ENCODE assay signal across 8 cellular contexts in genomic region chr12:66861157-66861750, GRCh38.
DNase-seq lines count a peak whose midpoint lies in the region; ATAC-seq and TF ChIP-seq lines count a peak whose summit lies in the region.

No MANE protein-coding gene starts in this region.

- H3K9me3 ChIP-seq in AG04450 (ENCODE audit: control insufficient read depth, insufficient read depth, low read length) = no peaks in the 10 kb centered on the region
- H3K9me3 ChIP-seq in OCI-LY7 (ENCODE audit: low read length) = no peaks in the 10 kb centered on the region
- H3K9me3 ChIP-seq in osteoblast (ENCODE audit: low read depth, low read length) = no peaks in the 10 kb centered on the region
- no peaks in the 10 kb centered on the region for H3K9me3 ChIP-seq in tibial nerve

- H3K27ac Mint-ChIP-seq in activated T-helper 1 cell treated with anti-CD3 and anti-CD28 coated beads, Interleukin-12 subunit alpha, Interleukin-12 subunit beta, Interleukin-2, Interleukin-4 antibody, amounts not matched to agents 30 ng/mL and 10 ng/mL and 1 ng/mL, durations not matched to agents 14 hours and 24 hours and 36 hours = no peak overlapping the region

- peaks cover 21% of the 10 kb centered on the region for H3K4me1 ChIP-seq in OCI-LY7 (ENCODE audit: insufficient read depth, low read length, poor library complexity, severe bottlenecking)
- H3K4me1 ChIP-seq in osteoblast (ENCODE audit: insufficient read depth, low read length) = no peaks in the 10 kb centered on the region
- no peaks in the 10 kb centered on the region for H3K4me1 ChIP-seq in tibial nerve

- ATAC-seq in GM18511 (IDR thresholded peaks at IDR 0.05; ENCODE audit: unreplicated experiment) = peak; percentile 91

- H3K4me1 Mint-ChIP-seq in activated T-helper 1 cell treated with anti-CD3 and anti-CD28 coated beads, Interleukin-12 subunit alpha, Interleukin-12 subunit beta, Interleukin-2, Interleukin-4 antibody, amounts not matched to agents 30 ng/mL and 10 ng/mL and 1 ng/mL, durations not matched to agents 14 hours and 24 hours and 36 hours (ENCODE audit: low read depth) = no peaks in the 10 kb centered on the region

- peaks cover 14% of the 10 kb centered on the region for H3K27me3 Mint-ChIP-seq in activated T-helper 1 cell treated with anti-CD3 and anti-CD28 coated beads, Interleukin-12 subunit alpha, Interleukin-12 subunit beta, Interleukin-2, Interleukin-4 antibody, amounts not matched to agents 30 ng/mL and 10 ng/mL and 1 ng/mL, durations not matched to agents 14 hours and 24 hours and 36 hours (ENCODE audit: insufficient read depth)

- no peaks in the 10 kb centered on the region for H3K9me2 ChIP-seq in OCI-LY7 (ENCODE audit: insufficient read depth, low read length)

- no peak overlapping the region; the same call in 1 of the 2 replicates for H2AFZ ChIP-seq in OCI-LY7 (ENCODE audit: low read length)
- H2AFZ ChIP-seq in osteoblast (ENCODE audit: low read length) = no peak overlapping the region

- H4K20me1 ChIP-seq in OCI-LY7 (ENCODE audit: insufficient read depth, low read length) (no peaks in the 10 kb centered on the region), osteoblast (ENCODE audit: insufficient read depth, low read length) (no peaks in the 10 kb centered on the region)

- H3K4me3 ChIP-seq in AG04450 (ENCODE audit: low read depth, low read length) (no peak overlapping the region), OCI-LY7 (ENCODE audit: low read depth, low read length, poor library complexity, severe bottlenecking) (no peak overlapping the region), foreskin fibroblast (ENCODE audit: low read depth in 1 of 2, low read length in 2 of 2) (no peak overlapping the region), osteoblast (ENCODE audit: insufficient read depth, low read length) (no peak overlapping the region), tibial nerve (no peak overlapping the region)

- POLR2A ChIA-PET in AG04450 (lab: Yijun Ruan, JAX) = no interaction called here
- POLR2A ChIA-PET in OCI-LY7 (lab: Charles Lee) = no interaction called here

- H3K36me3 Mint-ChIP-seq in activated T-helper 1 cell treated with anti-CD3 and anti-CD28 coated beads, Interleukin-12 subunit alpha, Interleukin-12 subunit beta, Interleukin-2, Interleukin-4 antibody, amounts not matched to agents 30 ng/mL and 10 ng/mL and 1 ng/mL, durations not matched to agents 14 hours and 24 hours and 36 hours (ENCODE audit: low read depth) = no peaks in the 10 kb centered on the region

- no peak overlapping the region for H3K4me2 ChIP-seq in OCI-LY7 (ENCODE audit: low read length)
- no peak overlapping the region for H3K4me2 ChIP-seq in osteoblast (ENCODE audit: insufficient read depth, low read length)

- intact Hi-C loops in OCI-LY7 (cut with micrococcal nuclease; ENCODE audit: unreplicated experiment) = loop anchor here (1.0 to 5.0 kb wide), 3 partner anchors 144 to 508 kb away; no protein-coding TSS in a partner anchor
- intact Hi-C loops in activated T-helper 1 cell treated with anti-CD3 and anti-CD28 coated beads, Interleukin-12 subunit alpha, Interleukin-12 subunit beta, Interleukin-2, Interleukin-4 antibody, amounts not matched to agents 30 ng/mL and 10 ng/mL and 1 ng/mL, durations not matched to agents 14 hours and 24 hours and 36 hours (cut with micrococcal nuclease) = loop anchor here (1.0 to 5.0 kb wide), 4 partner anchors 84 to 172 kb away; no protein-coding TSS in a partner anchor

- no TSS peak for BruUV-seq in OCI-LY7 (replicated peaks; lab: Mats Ljungman, UMichigan)

- TF ChIP-seq CTCF in AG04450 (IDR thresholded peaks at IDR 0.05; ENCODE audit: low read depth, low read length) = peak; percentile 96
- peak; percentile 100 for TF ChIP-seq CTCF in OCI-LY7 (conservative IDR thresholded peaks at IDR 0.05; ENCODE audit: low read length)
- peak; percentile 98 for TF ChIP-seq CTCF in foreskin fibroblast (IDR thresholded peaks at IDR 0.05; ENCODE audit: low read depth, low read length)
- TF ChIP-seq CTCF in osteoblast (IDR thresholded peaks at IDR 0.05; ENCODE audit: extremely low read depth, low read depth, low read length) = peak; percentile 95
- TF ChIP-seq CTCF in tibial nerve (IDR thresholded peaks at IDR 0.05) = peak; percentile 51 to 86 (median 83)

- no peaks in the 10 kb centered on the region for H3K9me3 Mint-ChIP-seq in activated T-helper 1 cell treated with anti-CD3 and anti-CD28 coated beads, Interleukin-12 subunit alpha, Interleukin-12 subunit beta, Interleukin-2, Interleukin-4 antibody, amounts not matched to agents 30 ng/mL and 10 ng/mL and 1 ng/mL, durations not matched to agents 14 hours and 24 hours and 36 hours

- H3K4me3 Mint-ChIP-seq in activated T-helper 1 cell treated with anti-CD3 and anti-CD28 coated beads, Interleukin-12 subunit alpha, Interleukin-12 subunit beta, Interleukin-2, Interleukin-4 antibody, amounts not matched to agents 30 ng/mL and 10 ng/mL and 1 ng/mL, durations not matched to agents 14 hours and 24 hours and 36 hours = no peak overlapping the region

- no peaks in the 10 kb centered on the region for H3K27me3 ChIP-seq in AG04450 (ENCODE audit: control insufficient read depth, insufficient read depth, low read length)
- H3K27me3 ChIP-seq in osteoblast (ENCODE audit: insufficient read depth, low read length) = no peaks in the 10 kb centered on the region
- no peaks in the 10 kb centered on the region for H3K27me3 ChIP-seq in tibial nerve

- TF ChIP-seq POLR2A in tibial nerve (IDR thresholded peaks at IDR 0.05) = no peak

- CTCF ChIA-PET in AG04450 (lab: Charles Lee) = interaction anchor here (0.6 to 2.4 kb wide), 16 partner anchors 10 to 1970 kb away, joined by 3 to 8 read pairs (median 4); no protein-coding TSS in a partner anchor
- CTCF ChIA-PET in OCI-LY7 (lab: Charles Lee; ENCODE audit: unreplicated experiment) = no interaction called here

- TF ChIP-seq EP300 in tibial nerve (IDR thresholded peaks at IDR 0.05) = no peak

- no peaks in the 10 kb centered on the region for H3K79me2 ChIP-seq in OCI-LY7 (ENCODE audit: insufficient read depth, low read depth, low read length)
- no peaks in the 10 kb centered on the region for H3K79me2 ChIP-seq in osteoblast (ENCODE audit: insufficient read depth, low read length)

- H3K36me3 ChIP-seq in OCI-LY7 (ENCODE audit: insufficient read depth, low read length) = no peaks in the 10 kb centered on the region
- no peaks in the 10 kb centered on the region for H3K36me3 ChIP-seq in osteoblast (ENCODE audit: insufficient read depth, low read length)
- H3K36me3 ChIP-seq in tibial nerve = no peaks in the 10 kb centered on the region

- peak; percentile 23 for DNase-seq in AG04450 (ENCODE audit: low read depth, low spot score)
- peak; percentile 9 for DNase-seq in HS-27A (ENCODE audit: low read depth)
- DNase-seq in OCI-LY7 (ENCODE audit: low spot score) = peak; percentile 72
- DNase-seq in activated T-helper 1 cell treated with anti-CD3 and anti-CD28 coated beads, Interleukin-12 subunit alpha, Interleukin-12 subunit beta, Interleukin-2, Interleukin-4 antibody, amounts not matched to agents 30 ng/mL and 10 ng/mL and 1 ng/mL, durations not matched to agents 14 hours and 24 hours and 36 hours (ENCODE audit: low spot score) = peak; percentile 26
- DNase-seq in foreskin fibroblast = peak; percentile 21 to 74
- no peak for DNase-seq in osteoblast (ENCODE audit: insufficient read length, low spot score, missing footprints)
- peak; percentile 40 to 74 for DNase-seq in tibial nerve (ENCODE audit: low spot score in 2 of 2)

- 6 to 8% methylated on average over 3 of the region's 3 CpGs for WGBS in tibial nerve, 2 donors

- H3K27ac ChIP-seq in AG04450 (ENCODE audit: low read depth, low read length) (no peak overlapping the region), OCI-LY7 (ENCODE audit: low read depth, low read length, poor library complexity, severe bottlenecking) (no peak overlapping the region), osteoblast (ENCODE audit: low read depth, low read length) (no peak overlapping the region), tibial nerve (no peak overlapping the region)
